Comparison of ENCODE assay signal across 34 cellular contexts in the genomic region with DNA sequence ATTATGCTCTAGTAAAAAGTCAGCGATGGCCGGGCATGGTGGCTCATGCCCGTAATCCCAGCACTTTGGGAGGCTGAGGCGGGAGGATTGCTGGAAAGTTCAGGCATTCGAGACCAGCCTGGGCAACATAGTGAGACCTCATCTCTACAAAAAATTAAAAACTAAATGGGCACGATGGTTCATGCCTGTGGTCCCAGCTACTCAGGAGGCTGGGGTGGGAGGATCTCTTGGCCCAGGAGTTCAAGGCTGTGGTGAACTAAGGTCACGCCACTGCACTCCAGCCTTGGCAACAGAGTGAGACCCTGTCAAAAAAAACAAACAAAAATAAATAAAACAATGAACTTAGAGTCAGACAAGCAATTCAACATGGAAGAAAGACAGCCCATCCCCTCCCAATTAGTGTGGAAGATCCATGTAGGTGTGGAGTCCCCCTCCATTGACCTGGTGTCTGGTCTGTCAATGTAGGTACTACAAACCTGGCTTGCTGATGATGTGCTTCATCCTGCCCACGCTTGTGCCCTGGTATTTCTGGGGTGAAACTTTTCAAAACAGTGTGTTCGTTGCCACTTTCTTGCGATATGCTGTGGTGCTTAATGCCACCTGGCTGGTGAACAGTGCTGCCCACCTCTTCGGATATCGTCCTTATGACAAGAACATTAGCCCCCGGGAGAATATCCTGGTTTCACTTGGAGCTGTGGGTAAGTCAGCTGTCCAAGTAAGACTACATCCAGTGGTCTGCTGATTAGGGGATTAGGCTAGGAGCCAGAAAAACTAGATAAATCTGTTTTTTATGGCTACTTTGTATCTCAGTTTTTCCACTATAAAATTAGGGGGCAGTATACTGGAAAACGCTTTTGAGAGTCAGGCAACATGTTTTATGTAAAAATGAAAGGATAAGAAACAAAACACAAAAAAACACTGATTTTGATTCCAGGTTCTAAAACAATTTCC. TPM values are rescaled to one million over a fixed set of nuclear protein-coding genes. Genes with fewer than 3 reads are reported as not detected.
DNase-seq lines count a peak whose midpoint lies in the region; ATAC-seq, FAIRE-seq and TF ChIP-seq lines count a peak whose summit lies in the region.
"Had no signal": no experiment of that assay in that cellular context is flagged by ENCODE, and none has a peak within 500 bp of the region (broad histone marks: within the 10 kb centered on the region; RNA-seq: fewer than 3 reads in every experiment).

No MANE protein-coding gene starts in this region.

- H3K27ac Mint-ChIP-seq in Caco-2 (ENCODE audit: unreplicated experiment) (peak overlapping the region; percentile 38), HFFc6 (no peak overlapping the region), astrocyte (ENCODE audit: unreplicated experiment) (peak overlapping the region; percentile 35), neural crest cell (ENCODE audit: unreplicated experiment) (no peak overlapping the region)
- no peak overlapping the region for H3K27ac Mint-ChIP-seq in naive thymus-derived CD4-positive, alpha-beta T cell
- H3K27ac Mint-ChIP-seq: neural progenitor cell had no signal

- peaks cover 65% of the 10 kb centered on the region for H3K4me1 ChIP-seq in Caco-2
- H3K4me1 ChIP-seq in astrocyte (ENCODE audit: insufficient read depth, low read length), result peaks cover 8% of the 10 kb centered on the region
- H3K4me1 ChIP-seq in naive thymus-derived CD4-positive, alpha-beta T cell (ENCODE audit: control insufficient read depth in 2 of 2, insufficient read depth in 2 of 2, low read length in 2 of 2), result peaks cover 0 to 6% of the 10 kb centered on the region in 2 donors
- H3K4me1 ChIP-seq: vagina had no signal

- no TSS peak for BruUV-seq in Caco-2 (replicated peaks; lab: Mats Ljungman, UMichigan)

- H3K4me2 ChIP-seq in astrocyte (ENCODE audit: low read length), result no peak overlapping the region
- H3K4me2 ChIP-seq: neural progenitor cell had no signal

- H3K4me3 ChIP-seq in Caco-2 (ENCODE audit: low read depth, low read length) (no peak overlapping the region), astrocyte (ENCODE audit: insufficient read depth, low read depth, low read length) (no peak overlapping the region)
- no peak overlapping the region for H3K4me3 ChIP-seq in naive thymus-derived CD4-positive, alpha-beta T cell (ENCODE audit: low read length)
- H3K4me3 ChIP-seq: adrenal gland, HAP-1, lower lobe of right lung, neural progenitor cell, sigmoid colon, testis, vagina had no signal

- DNase-seq in Caco-2 (no peak), HFFc6 (no peak), astrocyte (ENCODE audit: low read depth) (no peak), neural crest cell (ENCODE audit: low read depth, low spot score) (no peak)
- no peak for DNase-seq in activated CD4-positive, CD25-positive, alpha-beta regulatory T cell treated with anti-CD3 and anti-CD28 coated beads, Interleukin-2, amount 50 U/mL, for 72 hours
- DNase-seq in naive thymus-derived CD4-positive, alpha-beta T cell, result no peak
- DNase-seq: activated CD4-positive, alpha-beta T cell treated with anti-CD3 and anti-CD28 coated beads, Interleukin-2, amount 10 ng/mL, durations not matched to agents 7 days and 5 days; activated naive CD4-positive, alpha-beta T cell treated with Interleukin-2 at 50 U/mL for 16 hours; activated T-cell treated with anti-CD3 and anti-CD28 coated beads, Interleukin-2, amount 50 U/mL, for 48 hours; adrenal gland; brain microvascular endothelial cell; CD4-positive, alpha-beta memory T cell; DMS 273 treated with DMSO at 0.1 percent for 48 hours; foreskin fibroblast; head of caudate nucleus; KG1; kidney; lower lobe of right lung; NCI-H1417 treated with DMSO at 0.1 percent for 48 hours; NCI-H2081 treated with DMSO at 0.1 percent for 48 hours; NCI-H226; sigmoid colon; stimulated activated CD4-positive, alpha-beta T cell treated with anti-CD3 and anti-CD28 coated beads, Interleukin-4, amount 100 ng/mL, for 4 hours; stimulated activated naive CD4-positive, alpha-beta T cell; testis; WERI-Rb-1 had no signal

- H3K4me3 Mint-ChIP-seq in Caco-2 (ENCODE audit: unreplicated experiment), result no peak overlapping the region
- no peak overlapping the region for H3K4me3 Mint-ChIP-seq in HFFc6
- H3K4me3 Mint-ChIP-seq in astrocyte (ENCODE audit: unreplicated experiment), result no peak overlapping the region
- H3K4me3 Mint-ChIP-seq in neural crest cell, result peak overlapping the region; percentile 13
- H3K4me3 Mint-ChIP-seq in naive thymus-derived CD4-positive, alpha-beta T cell, result no peak overlapping the region
- H3K4me3 Mint-ChIP-seq: activated CD4-positive, alpha-beta T cell treated with anti-CD3 and anti-CD28 coated beads, Interleukin-2, amount 10 ng/mL, durations not matched to agents 7 days and 5 days; CD4-positive, alpha-beta memory T cell; neural progenitor cell had no signal

- H3K27me3 Mint-ChIP-seq in Caco-2 (ENCODE audit: insufficient read depth, unreplicated experiment) (no peaks in the 10 kb centered on the region), HFFc6 (ENCODE audit: insufficient read depth) (peaks cover 2% of the 10 kb centered on the region; the same call in 1 of the 2 replicates), astrocyte (ENCODE audit: low read depth, unreplicated experiment) (no peaks in the 10 kb centered on the region), neural crest cell (ENCODE audit: low read depth) (no peaks in the 10 kb centered on the region)
- no peaks in the 10 kb centered on the region for H3K27me3 Mint-ChIP-seq in naive thymus-derived CD4-positive, alpha-beta T cell
- H3K27me3 Mint-ChIP-seq: activated CD4-positive, alpha-beta T cell treated with anti-CD3 and anti-CD28 coated beads, Interleukin-2, amount 10 ng/mL, durations not matched to agents 7 days and 5 days; CD4-positive, alpha-beta memory T cell had no signal

- H3K79me2 ChIP-seq in astrocyte (ENCODE audit: insufficient read depth, low read length), result peaks cover 38% of the 10 kb centered on the region

- no peak for ATAC-seq in GM21528 (IDR thresholded peaks at IDR 0.05; ENCODE audit: low FRiP score, unreplicated experiment)
- ATAC-seq in naive thymus-derived CD4-positive, alpha-beta T cell, result no peak
- no peak for ATAC-seq in GM18867 (IDR thresholded peaks at IDR 0.05; ENCODE audit: unreplicated experiment)
- ATAC-seq: lower lobe of right lung had no signal

- H4K20me1 ChIP-seq in astrocyte (ENCODE audit: insufficient read depth, low read length), result peaks cover 84% of the 10 kb centered on the region

- TF ChIP-seq CTCF in Caco-2 (IDR thresholded peaks at IDR 0.05; ENCODE audit: insufficient read depth in 1 of 2, low read depth in 1 of 2, low read length in 1 of 2, severe bottlenecking in 1 of 2, unreplicated experiment in 1 of 2), result no peak
- TF ChIP-seq CTCF in HFFc6 (IDR thresholded peaks at IDR 0.05), result 0 out of 2 replicates have a peak, but pooled peaks have one; percentile 8
- TF ChIP-seq CTCF in astrocyte (IDR thresholded peaks at IDR 0.05; ENCODE audit: insufficient read depth, low read depth, low read length), result no peak
- no peak for TF ChIP-seq CTCF in neural crest cell (conservative IDR thresholded peaks at IDR 0.05)

- H3K36me3 Mint-ChIP-seq in Caco-2 (ENCODE audit: insufficient read depth, unreplicated experiment), result peaks cover 95% of the 10 kb centered on the region
- peaks cover 41% of the 10 kb centered on the region for H3K36me3 Mint-ChIP-seq in HFFc6 (ENCODE audit: low read depth)
- H3K36me3 Mint-ChIP-seq in astrocyte (ENCODE audit: low read depth, unreplicated experiment), result peaks cover 57% of the 10 kb centered on the region
- H3K36me3 Mint-ChIP-seq in neural crest cell (ENCODE audit: low read depth), result peaks cover 71% of the 10 kb centered on the region
- H3K36me3 Mint-ChIP-seq in naive thymus-derived CD4-positive, alpha-beta T cell, result peaks cover 13 to 57% (median 40%) of the 10 kb centered on the region in 5 donors

- no peak overlapping the region for H3K9ac ChIP-seq in astrocyte (ENCODE audit: low read length)
- H3K9ac ChIP-seq: neural progenitor cell had no signal

- H2AFZ ChIP-seq in astrocyte (ENCODE audit: low read depth, low read length), result no peak overlapping the region
- H2AFZ ChIP-seq: neural progenitor cell had no signal

- POLR2A ChIA-PET in Caco-2 (lab: Charles Lee), result no interaction called here
- POLR2A ChIA-PET in naive thymus-derived CD4-positive, alpha-beta T cell (lab: Charles Lee), result interaction anchor here (0.6 kb wide), 1 partner anchor 11 kb away, joined by 3 read pairs; no protein-coding TSS in a partner anchor

- peaks cover 9% of the 10 kb centered on the region for H3K9me3 Mint-ChIP-seq in Caco-2 (ENCODE audit: unreplicated experiment)
- no peaks in the 10 kb centered on the region for H3K9me3 Mint-ChIP-seq in HFFc6
- no peaks in the 10 kb centered on the region for H3K9me3 Mint-ChIP-seq in astrocyte (ENCODE audit: unreplicated experiment)
- H3K9me3 Mint-ChIP-seq in neural crest cell, result no peaks in the 10 kb centered on the region
- no peaks in the 10 kb centered on the region for H3K9me3 Mint-ChIP-seq in naive thymus-derived CD4-positive, alpha-beta T cell
- H3K9me3 Mint-ChIP-seq: activated CD4-positive, alpha-beta T cell treated with anti-CD3 and anti-CD28 coated beads, Interleukin-2, amount 10 ng/mL, durations not matched to agents 7 days and 5 days; CD4-positive, alpha-beta memory T cell; neural progenitor cell had no signal

- no peak overlapping the region for H3K27ac ChIP-seq in astrocyte (ENCODE audit: low read depth, low read length)
- no peak overlapping the region for H3K27ac ChIP-seq in naive thymus-derived CD4-positive, alpha-beta T cell (ENCODE audit: low read depth, low read length)
- H3K27ac ChIP-seq: adrenal gland, brain microvascular endothelial cell, lower lobe of right lung, neural progenitor cell, sigmoid colon, testis, vagina, WERI-Rb-1 had no signal

- CTCF ChIA-PET in Caco-2 (lab: Charles Lee), result no interaction called here
- CTCF ChIA-PET in naive thymus-derived CD4-positive, alpha-beta T cell (lab: Charles Lee), result no interaction called here

- peaks cover 58% of the 10 kb centered on the region for H3K4me1 Mint-ChIP-seq in Caco-2 (ENCODE audit: low read depth, unreplicated experiment)
- peaks cover 9% of the 10 kb centered on the region for H3K4me1 Mint-ChIP-seq in HFFc6 (ENCODE audit: low read depth)
- H3K4me1 Mint-ChIP-seq in astrocyte (ENCODE audit: low read depth, unreplicated experiment), result peaks cover 38% of the 10 kb centered on the region
- peaks cover 89% of the 10 kb centered on the region for H3K4me1 Mint-ChIP-seq in neural crest cell
- peaks cover 7 to 79% (median 14%) of the 10 kb centered on the region in 7 donors for H3K4me1 Mint-ChIP-seq in naive thymus-derived CD4-positive, alpha-beta T cell

- H3K27me3 ChIP-seq in Caco-2 (replicated peaks; ENCODE audit: control insufficient read depth, insufficient read depth, low read length), result no peaks in the 10 kb centered on the region
- no peaks in the 10 kb centered on the region for H3K27me3 ChIP-seq in astrocyte (ENCODE audit: insufficient read depth, low read length)
- H3K27me3 ChIP-seq in naive thymus-derived CD4-positive, alpha-beta T cell (ENCODE audit: control insufficient read depth in 2 of 2, insufficient read depth in 2 of 2, low read length in 2 of 2), result no peaks in the 10 kb centered on the region
- H3K27me3 ChIP-seq: adrenal gland, brain microvascular endothelial cell, neural progenitor cell, sigmoid colon, testis, vagina had no signal

- H3K36me3 ChIP-seq in Caco-2 (ENCODE audit: control insufficient read depth, insufficient read depth, low read length) (peaks cover 11% of the 10 kb centered on the region), astrocyte (ENCODE audit: insufficient read depth, low read length) (peaks cover 80% of the 10 kb centered on the region)
- peaks cover 0 to 10% (median 0%) of the 10 kb centered on the region in 3 experiments for H3K36me3 ChIP-seq in naive thymus-derived CD4-positive, alpha-beta T cell (ENCODE audit: control insufficient read depth in 2 of 3, insufficient read depth in 3 of 3, low read length in 3 of 3)

- no peaks in the 10 kb centered on the region for H3K9me3 ChIP-seq in Caco-2
- no peaks in the 10 kb centered on the region for H3K9me3 ChIP-seq in astrocyte (ENCODE audit: insufficient read depth, low read depth, low read length)
- no peaks in the 10 kb centered on the region for H3K9me3 ChIP-seq in naive thymus-derived CD4-positive, alpha-beta T cell (ENCODE audit: control insufficient read depth in 2 of 3, low read length in 3 of 3)
- H3K9me3 ChIP-seq: adrenal gland, HAP-1, lower lobe of right lung, sigmoid colon, testis, vagina had no signal

- intact Hi-C loops in Caco-2 (cut with micrococcal nuclease; ENCODE audit: unreplicated experiment), result no loop called here
- intact Hi-C loops in naive thymus-derived CD4-positive, alpha-beta T cell (cut with micrococcal nuclease), result no loop called here

- no peak for FAIRE-seq in astrocyte (lab: Jason Lieb, UNC)
- FAIRE-seq: GM12892, kidney had no signal

RNA-seq across cellular contexts. Expression of a gene that starts 9.3 kb away (rescaled TPM):
- total RNA-seq in Caco-2 (2022) (449 and 457 TPM in 2 replicates), astrocyte (324 and 428 TPM in 2 replicates), neural crest cell (969 and 975 TPM in 2 replicates)
- total RNA-seq in HFFc6 (2021; fragmentation: NEBNext Ultra II Directional; extraction: Animal tissue kit (Norgen Biotek cat#: 25700)), result 10 to 100 TPM; 11.5 to 16.8 (median 14.9) TPM
- 100 to 1,000 TPM in 1 of 5 experiments, 1 to 10 TPM in 4; 1.1 to 121 (median 2.3) TPM for total RNA-seq in naive thymus-derived CD4-positive, alpha-beta T cell
- polyA plus RNA-seq in naive thymus-derived CD4-positive, alpha-beta T cell, result 1 to 10 TPM; 1.0 to 2.7 TPM

RNA-seq across cellular contexts. Expression of a gene that starts 26.3 kb away (rescaled TPM):
- total RNA-seq in Caco-2 (2022) (0.19 TPM in 1 of 2 replicates, not detected in the other), astrocyte (not detected in 2 replicates), neural crest cell (0.14 TPM in 1 of 2 replicates, not detected in the other)
- not detected for total RNA-seq in HFFc6 (2021; fragmentation: NEBNext Ultra II Directional; extraction: Animal tissue kit (Norgen Biotek cat#: 25700))
- total RNA-seq in naive thymus-derived CD4-positive, alpha-beta T cell, result under 1 TPM in 1 of 5 experiments, not detected in 4; 0.46 TPM
- under 1 TPM in 1 of 2 donors, not detected in 1; 0.10 TPM for polyA plus RNA-seq in naive thymus-derived CD4-positive, alpha-beta T cell
- total RNA-seq: activated CD4-positive, alpha-beta T cell treated with anti-CD3 and anti-CD28 coated beads, Interleukin-2, amount 10 ng/mL, durations not matched to agents 7 days and 5 days; adrenal gland; CD4-positive, alpha-beta memory T cell; HT1080; kidney; sigmoid colon; vagina had no signal
- polyA plus RNA-seq: CD4-positive, alpha-beta memory T cell; esophagus had no signal

Comparison
In these comparisons a context has a peak if more than half of its experiments do, and no peak if none do; other contexts are left out.
1. H3K27ac Mint-ChIP-seq: peak in Caco-2 (single experiment) and astrocyte (single experiment); none in HFFc6 (single experiment), neural crest cell (single experiment) and naive thymus-derived CD4-positive, alpha-beta T cell (0 of 9).